In genomic region chr19:35745328-35746086, GRCh38 we compare ENCODE assay signal across 8 cellular contexts. TPM values are rescaled to one million over a fixed set of nuclear protein-coding genes. Genes with fewer than 3 reads are reported as not detected.
DNase-seq lines count a peak whose midpoint lies in the region; ATAC-seq and TF ChIP-seq lines count a peak whose summit lies in the region.

Gene PSENEN, plus strand, starts transcription at chr19:35745651. Its CDS starts 280 bp downstream, at chr19:35745931.
Gene U2AF1L4, minus strand, starts transcription at chr19:35745418. Its CDS starts 27 bp downstream, at chr19:35745391.

- ATAC-seq in HG02938 (IDR thresholded peaks at IDR 0.05; ENCODE audit: unreplicated experiment) (peak; percentile 33), upper lobe of left lung (ENCODE audit: low FRiP score in 2 of 2) (peak; percentile 89 to 93)

- H3K27me3 ChIP-seq in left ventricle myocardium inferior (ENCODE audit: low read depth) (no peaks in the 10 kb centered on the region), upper lobe of left lung (no peaks in the 10 kb centered on the region)

- H3K4me3 ChIP-seq in left ventricle myocardium inferior (peak within 1 kb of the TSS; percentile 87), upper lobe of left lung (peak within 1 kb of the TSS; percentile 63 to 91 (median 76))

- intact Hi-C loops in left ventricle myocardium inferior (cut with micrococcal nuclease), result no loop called here
- intact Hi-C loops in posterior vena cava (cut with DNase I), result loop anchor here in 1 of 2 donors (10.0 kb wide), 1 partner anchor 189 kb away; the partner anchor contains the start of gene LRFN3

- in situ Hi-C loops in GM13977 (cut with MboI; ENCODE audit: low pct_unique_long_range_greater_than_20kb, low sequenced_read_pairs, unreplicated experiment), result no loop called here

- H3K4me1 ChIP-seq in left ventricle myocardium inferior (peaks cover 70% of the 10 kb centered on the region), upper lobe of left lung (peaks cover 40 to 70% (median 52%) of the 10 kb centered on the region in 4 donors)

- DNase-seq in GM13977 (ENCODE audit: low spot score) (peak; percentile 93), NCI-H187 treated with DMSO at 0.1 percent for 48 hours (lab: John Stamatoyannopoulos, UW) (peak; percentile 96), T-helper 2 cell (peak; percentile 88 to 99 (median 95)), amygdala (lab: John Stamatoyannopoulos, UW) (peak; percentile 62 to 99 (median 96)), left ventricle myocardium inferior (peak; percentile 96), posterior vena cava (ENCODE audit: low spot score) (peak; percentile 99), upper lobe of left lung (peak; percentile 99)

- TF ChIP-seq POLR2A in upper lobe of left lung (IDR thresholded peaks at IDR 0.05), result peak in 1 of 4 donors; percentile 48

- H3K9me3 ChIP-seq in left ventricle myocardium inferior (replicated peaks), result no peaks in the 10 kb centered on the region
- no peaks in the 10 kb centered on the region for H3K9me3 ChIP-seq in upper lobe of left lung

- H3K36me3 ChIP-seq in left ventricle myocardium inferior (peaks cover 12% of the 10 kb centered on the region), upper lobe of left lung (peaks cover 0 to 4% (median 0%) of the 10 kb centered on the region in 4 donors)

- H3K27ac ChIP-seq in left ventricle myocardium inferior (replicated peaks) (peak within 1 kb of the TSS; percentile 100), upper lobe of left lung (peak within 1 kb of the TSS; percentile 99 to 100 (median 100))

- no peak for TF ChIP-seq EP300 in upper lobe of left lung (IDR thresholded peaks at IDR 0.05)

- 1 to 2% methylated on average over 22 of the region's 40 CpGs for WGBS in upper lobe of left lung, 2 donors

- TF ChIP-seq CTCF in GM13977 (IDR thresholded peaks at IDR 0.05; ENCODE audit: extremely low read depth, insufficient read depth, missing control alignments) (no peak), left ventricle myocardium inferior (IDR thresholded peaks at IDR 0.05; ENCODE audit: borderline replicate concordance) (peak; percentile 10), upper lobe of left lung (IDR thresholded peaks at IDR 0.05) (peak in 2 of 6 experiments; percentile 3 to 28)

RNA-seq across cellular contexts. Expression of gene PSENEN, which starts in this region (rescaled TPM):
- total RNA-seq in left ventricle myocardium inferior (43.1 TPM), posterior vena cava (10 to 100 TPM; 33.6 to 37.3 TPM), upper lobe of left lung (10 to 100 TPM; 43.4 to 60.9 (median 54.5) TPM)

RNA-seq across cellular contexts. Expression of gene U2AF1L4, which starts in this region (rescaled TPM):
- total RNA-seq in left ventricle myocardium inferior (24.9 TPM), posterior vena cava (10 to 100 TPM; 13.8 to 18.7 TPM), upper lobe of left lung (100 to 1,000 TPM in 1 of 6 donors, 10 to 100 TPM in 4, 1 to 10 TPM in 1; 8.5 to 157 (median 22.0) TPM)

Comparison
In these comparisons a context has a peak if more than half of its experiments do, and no peak if none do; other contexts are left out.
1. Peak in every context shown above with its lines: DNase-seq, ATAC-seq, H3K4me3 ChIP-seq and H3K27ac ChIP-seq.